In genomic region chr11:32892355-32893090, GRCh38 we compare ENCODE assay signal across 8 cellular contexts. TPM values are rescaled to one million over a fixed set of nuclear protein-coding genes. Genes with fewer than 3 reads are reported as not detected.
DNase-seq lines count a peak whose midpoint lies in the region; ATAC-seq, FAIRE-seq and TF ChIP-seq lines count a peak whose summit lies in the region.

TSS of gene QSER1 (plus strand) at chr11:32892811. CDS start at chr11:32893126, 315 bp downstream.

- POLR2A ChIA-PET in IMR-90 (lab: Charles Lee; ENCODE audit: unreplicated experiment), result interaction anchor here (0.6 kb wide), 1 partner anchor 177 kb away, joined by 5 read pairs; no protein-coding TSS in a partner anchor

- H3K4me3 ChIP-seq in IMR-90 (ENCODE audit: insufficient read depth, low read depth, low read length) (peak within 1 kb of the TSS; percentile 79), SJSA1 (peak within 1 kb of the TSS; percentile 74), neuronal stem cell (ENCODE audit: low read length in 2 of 2) (peak within 1 kb of the TSS; percentile 85 to 97), subcutaneous abdominal adipose tissue (ENCODE audit: low read depth in 1 of 5, low read length in 5 of 5) (peak within 1 kb of the TSS; percentile 81 to 90 (median 85))

- H3K27me3 ChIP-seq in IMR-90 (ENCODE audit: control insufficient read depth, insufficient read depth, low read length) (no peaks in the 10 kb centered on the region), SJSA1 (replicated peaks) (no peaks in the 10 kb centered on the region), neuronal stem cell (ENCODE audit: control insufficient read depth in 3 of 3, insufficient read depth in 3 of 3, low read depth in 1 of 3, low read length in 3 of 3) (no peaks in the 10 kb centered on the region), subcutaneous abdominal adipose tissue (ENCODE audit: control insufficient read depth in 5 of 5, insufficient read depth in 4 of 5, low read length in 5 of 5) (no peaks in the 10 kb centered on the region)

- 0% methylated on average over 9 of the region's 91 CpGs; no CpG with 5 or more reads in 1 of the 2 experiments for WGBS in IMR-90 (ENCODE audit: extremely low coverage in 2 of 2, insufficient read length in 1 of 2), 2 experiments
- no CpG with 5 or more reads among the region's 91 CpGs for WGBS in neuronal stem cell (ENCODE audit: extremely low coverage in 2 of 2, insufficient read length in 2 of 2, insufficient replicate concordance in 1 of 2), 2 donors

- H2BK12ac ChIP-seq in neuronal stem cell (ENCODE audit: low read length), result no peak within 1 kb of the TSS

- intact Hi-C loops in IMR-90 (cut with micrococcal nuclease), result loop anchor here (5.0 kb wide), 2 partner anchors 85 to 170 kb away; no protein-coding TSS in a partner anchor

- BruUV-seq in IMR-90 (replicated peaks; lab: Mats Ljungman, UMichigan), result no TSS peak

- H2AK5ac ChIP-seq in IMR-90 (ENCODE audit: low read depth, low read length), result peak within 1 kb of the TSS; percentile 40
- peak within 1 kb of the TSS; percentile 88 for H2AK5ac ChIP-seq in neuronal stem cell (ENCODE audit: low read depth, low read length)

- H2AFZ ChIP-seq in IMR-90 (replicated peaks; ENCODE audit: low read length, poor library complexity), result peak within 1 kb of the TSS; percentile 79
- H2AFZ ChIP-seq in neuronal stem cell (ENCODE audit: low read length), result peak within 1 kb of the TSS; percentile 96

- peak within 1 kb of the TSS; percentile 92 for H2BK5ac ChIP-seq in IMR-90 (ENCODE audit: low read depth, low read length, poor library complexity, severe bottlenecking)
- H2BK5ac ChIP-seq in neuronal stem cell (ENCODE audit: low read length), result peak within 1 kb of the TSS; percentile 99

- TF ChIP-seq POLR2A in IMR-90 (IDR thresholded peaks at IDR 0.05; ENCODE audit: low read depth, low read length), result peak; percentile 63; the same call in 1 of the 2 replicates

- CTCF ChIA-PET in IMR-90 (lab: Yijun Ruan, JAX), result interaction anchor here (0.5 to 0.6 kb wide), 2 partner anchors 12 to 62 kb away, joined by 3 read pairs; no protein-coding TSS in a partner anchor

- H3K36me3 ChIP-seq in IMR-90 (ENCODE audit: control insufficient read depth, insufficient read depth, low read length) (no peaks in the 10 kb centered on the region), SJSA1 (peaks cover 6% of the 10 kb centered on the region), neuronal stem cell (replicated peaks in 1 of 2; ENCODE audit: control insufficient read depth in 2 of 2, insufficient read depth in 2 of 2, low read length in 2 of 2) (peaks cover 0 to 9% of the 10 kb centered on the region in 2 donors), subcutaneous abdominal adipose tissue (ENCODE audit: control insufficient read depth in 5 of 5, insufficient read depth in 5 of 5, low read length in 5 of 5) (no peaks in the 10 kb centered on the region)

- no peak within 1 kb of the TSS for H2BK20ac ChIP-seq in IMR-90 (ENCODE audit: low read depth, low read length)

- H3K4me1 ChIP-seq in IMR-90 (ENCODE audit: control insufficient read depth, insufficient read depth, low read length), result peaks cover 2% of the 10 kb centered on the region; the same call in 1 of the 2 replicates
- H3K4me1 ChIP-seq in SJSA1 (replicated peaks), result 0 out of 2 replicates have a peak, but pooled peaks cover 3% of the 10 kb centered on the region
- peaks cover 2 to 11% of the 10 kb centered on the region in 2 donors for H3K4me1 ChIP-seq in neuronal stem cell (ENCODE audit: control insufficient read depth in 2 of 2, insufficient read depth in 1 of 2, low read depth in 1 of 2, low read length in 2 of 2)
- peaks cover 0 to 23% (median 18%) of the 10 kb centered on the region in 5 donors for H3K4me1 ChIP-seq in subcutaneous abdominal adipose tissue (ENCODE audit: control insufficient read depth in 5 of 5, insufficient read depth in 5 of 5, low read length in 5 of 5)

- H3K79me1 ChIP-seq in IMR-90 (ENCODE audit: low read depth in 1 of 2, low read length in 2 of 2) (peaks cover 12 to 27% of the 10 kb centered on the region in 2 experiments), neuronal stem cell (ENCODE audit: low read depth, low read length) (peaks cover 1% of the 10 kb centered on the region)

- DNase-seq in DMS79 (lab: John Stamatoyannopoulos, UW) (peak; percentile 27), IMR-90 (peak; percentile 41), SJSA1 (ENCODE audit: low read depth in 1 of 2, low spot score in 2 of 2) (peak; percentile 76 to 78), frontal cortex (ENCODE audit: low spot score in 2 of 2) (peak; percentile 83 to 91), neuronal stem cell (ENCODE audit: low spot score) (peak; percentile 72)
- peak; percentile 55 for DNase-seq in activated gamma-delta T cell treated with anti-CD3 and anti-CD28 coated beads, Interleukin-2, amount 50 U/mL, for 16 hours (ENCODE audit: low read depth)

- peak within 1 kb of the TSS; percentile 64 for H3K4ac ChIP-seq in IMR-90 (ENCODE audit: low read depth, low read length)
- peak within 1 kb of the TSS; percentile 84 for H3K4ac ChIP-seq in neuronal stem cell (ENCODE audit: low read length)

- no peak for FAIRE-seq in frontal cortex (lab: Jason Lieb, UNC)

- H2BK120ac ChIP-seq in IMR-90 (ENCODE audit: low read depth, low read length), result peak within 1 kb of the TSS; percentile 21
- H2BK120ac ChIP-seq in neuronal stem cell (ENCODE audit: low read depth, low read length), result peak within 1 kb of the TSS; percentile 94

- H4K20me1 ChIP-seq in IMR-90 (ENCODE audit: insufficient read depth, low read length), result 0 out of 2 replicates have a peak, but pooled peaks cover 5% of the 10 kb centered on the region

- H3K9me1 ChIP-seq in IMR-90 (ENCODE audit: insufficient read depth, low read length), result 0 out of 2 replicates have a peak, but pooled peaks cover 1% of the 10 kb centered on the region

- H3K23ac ChIP-seq in IMR-90 (ENCODE audit: low read depth, low read length) (peak within 1 kb of the TSS; percentile 89), neuronal stem cell (ENCODE audit: low read depth, low read length, poor library complexity) (peak within 1 kb of the TSS; percentile 80)

- H3K27ac ChIP-seq in IMR-90 (ENCODE audit: insufficient read depth, low read length) (peak within 1 kb of the TSS; percentile 67), SJSA1 (peak within 1 kb of the TSS; percentile 91), neuronal stem cell (replicated peaks; ENCODE audit: low read length) (peak within 1 kb of the TSS; percentile 97), subcutaneous abdominal adipose tissue (ENCODE audit: low read depth, low read length) (peak within 1 kb of the TSS; percentile 89)

- H3K9ac ChIP-seq in IMR-90 (ENCODE audit: low read depth, low read length), result peak within 1 kb of the TSS; percentile 82
- H3K9ac ChIP-seq in neuronal stem cell (ENCODE audit: low read depth, low read length, poor library complexity), result peak within 1 kb of the TSS; percentile 88
- H3K9ac ChIP-seq in subcutaneous abdominal adipose tissue (ENCODE audit: low read length in 5 of 5), result peak within 1 kb of the TSS; percentile 82 to 93 (median 89)

- peak within 1 kb of the TSS; percentile 21; the same call in 1 of the 2 replicates for H3K18ac ChIP-seq in IMR-90 (ENCODE audit: low read depth, low read length)
- H3K18ac ChIP-seq in neuronal stem cell (ENCODE audit: low read length), result peak within 1 kb of the TSS; percentile 100

- dilution Hi-C loops in IMR-90 (cut with HindIII; ENCODE audit: low sequenced_read_pairs, unreplicated experiment), result no loop called here

- peak within 1 kb of the TSS; percentile 90 for H2AK9ac ChIP-seq in IMR-90 (replicated peaks; ENCODE audit: low read depth, low read length, poor library complexity)

- H3K14ac ChIP-seq in IMR-90 (replicated peaks; ENCODE audit: low read depth, low read length) (peak within 1 kb of the TSS; percentile 34), neuronal stem cell (ENCODE audit: low read length) (peak within 1 kb of the TSS; percentile 71)

- ATAC-seq in GM21515 (IDR thresholded peaks at IDR 0.05; ENCODE audit: unreplicated experiment), result peak; percentile 62
- peak; percentile 81 for ATAC-seq in IMR-90 (ENCODE audit: low read depth)

- peak within 1 kb of the TSS; percentile 57 for H3K56ac ChIP-seq in IMR-90 (ENCODE audit: extremely low read depth, insufficient read depth, low read length)

- H4K5ac ChIP-seq in IMR-90 (ENCODE audit: low read depth, low read length), result peak within 1 kb of the TSS; percentile 70

- H4K91ac ChIP-seq in IMR-90 (ENCODE audit: insufficient read depth, low read depth, low read length) (peak within 1 kb of the TSS; percentile 25; the same call in 1 of the 2 replicates), neuronal stem cell (ENCODE audit: low read depth, low read length, poor library complexity) (no peak within 1 kb of the TSS)

- H3K4me2 ChIP-seq in IMR-90 (ENCODE audit: low read depth, low read length), result peak within 1 kb of the TSS; percentile 91
- peak within 1 kb of the TSS; percentile 86 for H3K4me2 ChIP-seq in neuronal stem cell (ENCODE audit: insufficient read depth, low read length, poor library complexity, severe bottlenecking)

- TF ChIP-seq RAD21 in IMR-90 (IDR thresholded peaks at IDR 0.05; ENCODE audit: low read length), result no peak

- H3K9me3 ChIP-seq in IMR-90 (ENCODE audit: control insufficient read depth, insufficient read depth, low read length), result no peaks in the 10 kb centered on the region
- H3K9me3 ChIP-seq in SJSA1 (replicated peaks), result no peaks in the 10 kb centered on the region
- H3K9me3 ChIP-seq in neuronal stem cell (replicated peaks in 1 of 2; ENCODE audit: control insufficient read depth in 2 of 2, insufficient read depth in 1 of 2, low read depth in 1 of 2, low read length in 2 of 2), result peaks cover 0 to 2% of the 10 kb centered on the region in 2 donors
- H3K9me3 ChIP-seq in subcutaneous abdominal adipose tissue (ENCODE audit: control insufficient read depth in 5 of 5, low read length in 5 of 5), result no peaks in the 10 kb centered on the region

- H4K8ac ChIP-seq in IMR-90 (ENCODE audit: low read depth in 2 of 2, low read length in 2 of 2), result peak within 1 kb of the TSS; percentile 74 to 91
- peak within 1 kb of the TSS; percentile 17 for H4K8ac ChIP-seq in neuronal stem cell (ENCODE audit: low read depth, low read length)

- TF ChIP-seq CTCF in IMR-90 (conservative IDR thresholded peaks at IDR 0.05; ENCODE audit: low read depth, low read length), result no peak

- in situ Hi-C loops in IMR-90 (cut with MboI; ENCODE audit: low sequenced_read_pairs), result no loop called here

- H2BK15ac ChIP-seq in IMR-90 (ENCODE audit: low read depth, low read length) (no peak within 1 kb of the TSS), neuronal stem cell (ENCODE audit: low read length) (peak within 1 kb of the TSS; percentile 64)

TF ChIP-seq in IMR-90, 13 proteins besides CTCF, POLR2A, EP300 and RAD21 (continues in another document):
- TF ChIP-seq MXI1 (IDR thresholded peaks at IDR 0.05; ENCODE audit: borderline replicate concordance, low read depth, low read length) (peak; percentile 38; the same call in 1 of the 2 replicates), MAZ (IDR thresholded peaks at IDR 0.05; ENCODE audit: borderline replicate concordance, low read depth, low read length) (0 out of 2 replicates have a peak, but pooled peaks have one; percentile 34)

RNA-seq across cellular contexts. Expression of gene QSER1, which starts in this region (rescaled TPM):
- total RNA-seq in IMR-90 (2012; rRNA removed) (15.6 and 21.1 TPM in 2 replicates), frontal cortex (45.2 TPM)
- 5.3 and 5.9 TPM in 2 replicates for polyA plus RNA-seq in IMR-90 (2012; rRNA removed)
- polyA plus RNA-seq in IMR-90 (2012; cell fraction: cytosol; rRNA removed), result 1.2 and 4.4 TPM in 2 replicates
- 1.4 and 12.8 TPM in 2 replicates for polyA plus RNA-seq in IMR-90 (2012; cell fraction: nucleus; rRNA removed; ENCODE audit: low replicate concordance)
- total RNA-seq in SJSA1 (2014; rRNA removed; shearing (Covaris generic)), result 15.0 and 24.9 TPM in 2 replicates
- 26.0 TPM for polyA plus RNA-seq in neuronal stem cell (2013, experiment 1 of 2)
- polyA plus RNA-seq in neuronal stem cell (2013, experiment 2 of 2), result 27.4 TPM

Comparison
In these comparisons a context has a peak if more than half of its experiments do, and no peak if none do; other contexts are left out.
1. Peak in every context shown above with its lines: DNase-seq, ATAC-seq, H3K4me3 ChIP-seq and H3K27ac ChIP-seq.
2. DNase-seq: peak in every context shown above with its lines; median percentile 87 in frontal cortex; 77 in SJSA1; 72 in neuronal stem cell; 55 in activated gamma-delta T cell treated with anti-CD3 and anti-CD28 coated beads, Interleukin-2, amount 50 U/mL, for 16 hours; 41 in IMR-90; 27 in DMS79.